8 cellular contexts compared by ENCODE assay signal in the genomic region with DNA sequence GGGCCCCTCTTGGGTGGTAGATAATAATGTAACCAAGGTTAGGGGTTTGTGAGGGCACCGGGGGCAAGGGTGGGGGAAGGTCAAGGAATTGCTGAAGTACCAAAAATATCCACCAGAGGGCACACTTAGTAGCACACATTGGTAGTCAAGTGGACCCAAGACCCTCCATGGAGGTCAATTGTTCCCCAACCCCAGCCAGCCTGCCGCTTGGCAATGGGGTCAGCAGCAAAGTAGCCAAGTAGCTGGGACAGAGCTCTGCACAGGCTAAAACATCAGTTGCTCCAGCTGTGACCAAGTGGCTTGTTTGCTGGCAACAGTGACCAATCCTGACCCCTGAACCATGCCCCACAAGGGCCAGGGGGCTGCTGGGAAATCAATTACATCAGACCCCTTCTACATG.
DNase-seq lines count a peak whose midpoint lies in the region; ATAC-seq and TF ChIP-seq lines count a peak whose summit lies in the region.

No MANE protein-coding gene starts in this region.

- no peaks in the 10 kb centered on the region for H3K9me3 ChIP-seq in T-helper 17 cell (ENCODE audit: control insufficient read depth, low read length, poor library complexity, severe bottlenecking)
- no peaks in the 10 kb centered on the region for H3K9me3 ChIP-seq in stomach

- intact Hi-C loops in stomach (cut with DNase I; ENCODE audit: low total_unique reads), result loop anchor here (5.0 to 10.0 kb wide), 2 partner anchors 92 to 169 kb away; no protein-coding TSS in a partner anchor

- H3K27ac ChIP-seq in stomach, result no peak overlapping the region

- peaks cover 2% of the 10 kb centered on the region for H3K36me3 Mint-ChIP-seq in T-helper 17 cell (ENCODE audit: low read depth)

- H3K4me3 ChIP-seq in cardiac fibroblast (replicated peaks in 1 of 2; ENCODE audit: low read depth in 2 of 2, low read length in 2 of 2) (no peak overlapping the region), stomach (no peak overlapping the region)

- H3K4me3 Mint-ChIP-seq in T-helper 17 cell, result no peak overlapping the region

- TF ChIP-seq EP300 in stomach (IDR thresholded peaks at IDR 0.05), result no peak

- no peaks in the 10 kb centered on the region for H3K27me3 ChIP-seq in stomach

- H3K4me1 ChIP-seq in stomach, result no peaks in the 10 kb centered on the region

- H3K27me3 Mint-ChIP-seq in T-helper 17 cell, result no peaks in the 10 kb centered on the region

- DNase-seq in NCI-H1694 treated with DMSO at 0.1 percent for 48 hours (lab: John Stamatoyannopoulos, UW) (peak; percentile 20), NCI-H1694 (lab: John Stamatoyannopoulos, UW) (no peak), T-helper 17 cell (peak in 1 of 3 donors; percentile 42), cardiac fibroblast (ENCODE audit: low read depth in 2 of 2) (peak; percentile 49 to 54), left lobe of liver (ENCODE audit: low spot score) (peak; percentile 49), stomach (peak; percentile 26)

- peak; percentile 46 for ATAC-seq in HG02981 (IDR thresholded peaks at IDR 0.05; ENCODE audit: unreplicated experiment)
- ATAC-seq in T-helper 17 cell, result peak; percentile 60
- peak; percentile 57 for ATAC-seq in left lobe of liver
- ATAC-seq in GM18861 (IDR thresholded peaks at IDR 0.05; ENCODE audit: unreplicated experiment), result no peak

- WGBS in stomach, 5 donors, result 13 to 46% (median 31%) methylated on average over 2 of the region's 2 CpGs

- peaks cover 0 to 29% (median 5%) of the 10 kb centered on the region in 4 donors for H3K36me3 ChIP-seq in stomach

- peaks cover 6% of the 10 kb centered on the region for H3K4me1 Mint-ChIP-seq in T-helper 17 cell

- TF ChIP-seq CTCF in cardiac fibroblast (IDR thresholded peaks at IDR 0.05; ENCODE audit: low read depth, low read length) (peak; percentile 73), stomach (IDR thresholded peaks at IDR 0.05) (peak in 5 of 7 experiments; percentile 45 to 92 (median 76))

- TF ChIP-seq POLR2A in stomach (IDR thresholded peaks at IDR 0.05), result no peak

- no peak overlapping the region for H3K27ac Mint-ChIP-seq in T-helper 17 cell
